20 cellular contexts compared by ENCODE assay signal in genomic region chr5:87246046-87246445, GRCh38. TPM values are rescaled to one million over a fixed set of nuclear protein-coding genes. Genes with fewer than 3 reads are reported as not detected.
DNase-seq lines count a peak whose midpoint lies in the region; ATAC-seq and FAIRE-seq lines count a peak whose summit lies in the region.
"Had no signal": no experiment of that assay in that cellular context is flagged by ENCODE, and none has a peak within 500 bp of the region (broad histone marks: within the 10 kb centered on the region; RNA-seq: fewer than 3 reads in every experiment).

No MANE protein-coding gene starts in this region.

- peak; percentile 26 for FAIRE-seq in GM18507 (lab: Jason Lieb, UNC)
- FAIRE-seq: GM12891, H1 had no signal

- DNase-seq in GM18507 (ENCODE audit: extremely low spot score, insufficient read length, low read depth) (no peak), NCI-H2171 treated with DMSO at 0.1 percent for 48 hours (lab: John Stamatoyannopoulos, UW) (peak; percentile 84), dermis blood vessel endothelial cell (peak; percentile 65), stromal cell of bone marrow (ENCODE audit: low read depth) (peak; percentile 33), putamen (ENCODE audit: low spot score) (no peak)
- DNase-seq: ACHN; AML-193; CD4-positive, CD25-positive, alpha-beta regulatory T cell; COR-L47; DMS153; NCI-H1092; NCI-H1436 treated with DMSO at 0.1 percent for 48 hours; NCI-H2081; NCI-H510A treated with DMSO at 0.1 percent for 48 hours; PC-9; SIG-M5 had no signal

- ATAC-seq in GM18909 (IDR thresholded peaks at IDR 0.05; ENCODE audit: poor library complexity, unreplicated experiment): no peak
- no peak for ATAC-seq in esophagus mucosa

RNA-seq across cellular contexts. Expression of gene RASA1, which starts 21.6 kb away (rescaled TPM):
- 44.1 and 75.4 TPM in 2 replicates for total RNA-seq in dermis blood vessel endothelial cell
- 18.4 TPM for total RNA-seq in esophagus mucosa

Comparison
In these comparisons a context has a peak if more than half of its experiments do, and no peak if none do; other contexts are left out.
1. DNase-seq: peak in NCI-H2171 treated with DMSO at 0.1 percent for 48 hours (single experiment), dermis blood vessel endothelial cell (single experiment) and stromal cell of bone marrow (single experiment); none in GM18507 (single experiment) and putamen (single experiment).